In the genomic region with DNA sequence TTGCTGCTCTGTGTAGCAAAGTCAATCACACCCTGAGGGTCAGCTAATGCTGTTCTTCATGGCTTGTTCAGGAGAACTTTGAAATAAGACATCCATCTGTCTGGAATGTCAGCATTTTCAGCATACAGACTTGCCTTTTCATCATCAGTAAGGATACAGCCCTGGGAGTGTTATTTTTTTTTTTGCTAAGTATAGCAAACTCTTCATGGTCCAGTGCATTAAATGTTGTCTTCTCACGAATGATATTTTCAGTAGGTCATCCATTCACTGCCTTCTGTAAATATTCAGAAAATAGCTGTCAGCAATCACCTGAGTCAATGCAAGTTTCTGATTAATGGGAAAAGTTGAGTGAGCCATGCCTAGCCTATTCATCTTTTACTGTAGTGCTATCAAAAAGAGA, we compare ENCODE assay signal across 16 cellular contexts.
DNase-seq lines count a peak whose midpoint lies in the region; ATAC-seq and TF ChIP-seq lines count a peak whose summit lies in the region.
"Had no signal": no experiment of that assay in that cellular context is flagged by ENCODE, and none has a peak within 500 bp of the region (broad histone marks: within the 10 kb centered on the region; RNA-seq: fewer than 3 reads in every experiment).

No MANE protein-coding gene starts in this region.

- no peaks in the 10 kb centered on the region for H3F3A ChIP-seq in PC-3 (ENCODE audit: low read length, unreplicated experiment)

- H3K79me2 ChIP-seq in PC-3 (ENCODE audit: low read length), result no peaks in the 10 kb centered on the region

- no peak overlapping the region for H3K4me3 ChIP-seq in kidney epithelial cell (ENCODE audit: low read depth, low read length)
- H3K4me3 ChIP-seq in mesenchymal stem cell (ENCODE audit: insufficient read depth in 1 of 2, low read depth in 1 of 2, low read length in 2 of 2), result no peak overlapping the region
- H3K4me3 ChIP-seq in tibial artery, result no peak overlapping the region
- no peak overlapping the region for H3K4me3 ChIP-seq in PC-3 (ENCODE audit: low read length)
- H3K4me3 ChIP-seq: HAP-1 had no signal

- H4K91ac ChIP-seq in mesenchymal stem cell (ENCODE audit: low read length), result no peak overlapping the region

- peak overlapping the region; percentile 13 for H3K27ac ChIP-seq in mesenchymal stem cell (ENCODE audit: low read length, poor library complexity, severe bottlenecking)
- no peak overlapping the region for H3K27ac ChIP-seq in tibial artery
- no peak overlapping the region for H3K27ac ChIP-seq in PC-3 (ENCODE audit: low read length)

- no peak overlapping the region for H3K4me2 ChIP-seq in mesenchymal stem cell (ENCODE audit: low read length, poor library complexity, severe bottlenecking)
- H3K4me2 ChIP-seq in PC-3 (ENCODE audit: low read length), result no peak overlapping the region

- H2BK12ac ChIP-seq in mesenchymal stem cell (ENCODE audit: low read length in 2 of 2), result no peak overlapping the region

- no peaks in the 10 kb centered on the region for H3K9me3 ChIP-seq in mesenchymal stem cell (ENCODE audit: control insufficient read depth, low read length)
- H3K9me3 ChIP-seq in tibial artery, result no peaks in the 10 kb centered on the region
- no peaks in the 10 kb centered on the region for H3K9me3 ChIP-seq in PC-3 (ENCODE audit: low read length)
- H3K9me3 ChIP-seq: BE2C had no signal

- H3K18ac ChIP-seq in mesenchymal stem cell (ENCODE audit: low read depth in 1 of 2, low read length in 2 of 2), result no peak overlapping the region

- H3K79me1 ChIP-seq in mesenchymal stem cell (replicated peaks; ENCODE audit: low read length, poor library complexity, severe bottlenecking), result no peaks in the 10 kb centered on the region

- no peak overlapping the region for H3K14ac ChIP-seq in mesenchymal stem cell (ENCODE audit: low read length in 2 of 2)

- DNase-seq in ACHN (peak; percentile 1), kidney epithelial cell (ENCODE audit: low read depth) (peak; percentile 7), mesenchymal stem cell (no peak), NCI-H510A treated with DMSO at 0.1 percent for 48 hours (lab: John Stamatoyannopoulos, UW) (no peak), tibial artery (no peak), PC-3 (no peak), H4 (ENCODE audit: low spot score) (no peak)
- DNase-seq: 8988T; BE2C; C1 segment of cervical spinal cord; CD4-positive, CD25-positive, alpha-beta regulatory T cell; CD8-positive, alpha-beta memory T cell; COR-L47 had no signal

- WGBS in mesenchymal stem cell, result 50% methylated on average over 1 of the region's 1 CpG

- H3K9ac ChIP-seq in mesenchymal stem cell (ENCODE audit: low read length), result no peak overlapping the region
- no peak overlapping the region for H3K9ac ChIP-seq in PC-3 (ENCODE audit: low read length)

- TF ChIP-seq CTCF in kidney epithelial cell (IDR thresholded peaks at IDR 0.05; ENCODE audit: insufficient read depth, low read length, poor library complexity, severe bottlenecking), result no peak
- no peak for TF ChIP-seq CTCF in tibial artery (IDR thresholded peaks at IDR 0.05)
- TF ChIP-seq CTCF in PC-3 (conservative IDR thresholded peaks at IDR 0.05; ENCODE audit: low read depth, low read length), result no peak

- no peak overlapping the region for H2AK5ac ChIP-seq in mesenchymal stem cell (ENCODE audit: low read length, severe bottlenecking)

- H3K27me3 ChIP-seq in kidney epithelial cell (ENCODE audit: control insufficient read depth, insufficient read depth, low read length) (no peaks in the 10 kb centered on the region), mesenchymal stem cell (ENCODE audit: control insufficient read depth in 1 of 2, insufficient read depth in 1 of 2, low read length in 2 of 2) (no peaks in the 10 kb centered on the region), tibial artery (no peaks in the 10 kb centered on the region), PC-3 (ENCODE audit: low read length) (no peaks in the 10 kb centered on the region)
- H3K27me3 ChIP-seq: BE2C had no signal

- H2BK5ac ChIP-seq in mesenchymal stem cell (ENCODE audit: low read depth, low read length, poor library complexity, severe bottlenecking), result no peak overlapping the region

- in situ Hi-C loops in ACHN (cut with HindIII; ENCODE audit: low pct_ligation_motif_present, low pct_unique_long_range_greater_than_20kb, low sequenced_read_pairs), result no loop called here

- H3K36me3 ChIP-seq in kidney epithelial cell (ENCODE audit: control insufficient read depth, insufficient read depth, low read length) (no peaks in the 10 kb centered on the region), mesenchymal stem cell (ENCODE audit: control insufficient read depth in 1 of 2, insufficient read depth in 2 of 2, low read depth in 1 of 2, low read length in 2 of 2) (no peaks in the 10 kb centered on the region), tibial artery (no peaks in the 10 kb centered on the region), PC-3 (ENCODE audit: low read depth, low read length) (no peaks in the 10 kb centered on the region)
- H3K36me3 ChIP-seq: BE2C, HAP-1 had no signal

- POLR2A ChIA-PET in PC-3 (lab: Charles Lee; ENCODE audit: unreplicated experiment), result no interaction called here

- intact Hi-C loops in tibial artery (cut with DNase I; ENCODE audit: low total_unique reads), result no loop called here
- intact Hi-C loops in PC-3 (cut with micrococcal nuclease), result no loop called here

- H2BK120ac ChIP-seq in mesenchymal stem cell (ENCODE audit: low read depth, low read length), result no peak overlapping the region

- H4K8ac ChIP-seq in mesenchymal stem cell (ENCODE audit: low read length), result no peak overlapping the region

- CTCF ChIA-PET in PC-3 (lab: Charles Lee), result no interaction called here

- no peak overlapping the region for H3K4ac ChIP-seq in mesenchymal stem cell (ENCODE audit: low read depth in 1 of 2, low read length in 2 of 2)

- BruUV-seq in PC-3 (replicated peaks; lab: Mats Ljungman, UMichigan), result no TSS peak

- no peak overlapping the region for H2BK15ac ChIP-seq in mesenchymal stem cell (ENCODE audit: low read depth, poor library complexity, severe bottlenecking)

- H3K23ac ChIP-seq in mesenchymal stem cell (ENCODE audit: low read length in 2 of 2), result no peak overlapping the region

- H3K4me1 ChIP-seq in mesenchymal stem cell (ENCODE audit: control insufficient read depth, insufficient read depth, low read depth, low read length) (peaks cover 2% of the 10 kb centered on the region), tibial artery (no peaks in the 10 kb centered on the region), PC-3 (ENCODE audit: insufficient read depth, low read length) (peaks cover 6% of the 10 kb centered on the region; the same call in 1 of the 2 replicates)
- H3K4me1 ChIP-seq: BE2C had no signal

- TF ChIP-seq EP300 in Ishikawa (IDR thresholded peaks at IDR 0.05; ENCODE audit: borderline replicate concordance), result peak; percentile 57

- TF ChIP-seq RAD21 in Ishikawa (IDR thresholded peaks at IDR 0.05; ENCODE audit: low read depth), result no peak

- H4K20me1 ChIP-seq in PC-3 (ENCODE audit: low read length), result no peaks in the 10 kb centered on the region

- H2AFZ ChIP-seq in mesenchymal stem cell (ENCODE audit: low read depth, low read length), result no peak overlapping the region
- H2AFZ ChIP-seq in PC-3 (ENCODE audit: low read length), result no peak overlapping the region

- ATAC-seq in PC-3, result no peak
- ATAC-seq: HepG2 had no signal

- no peaks in the 10 kb centered on the region for H3K9me2 ChIP-seq in PC-3 (replicated peaks; ENCODE audit: low read length)

TF ChIP-seq in Ishikawa, 13 proteins besides CTCF, POLR2A, EP300 and RAD21 (continues in another document):
- TF ChIP-seq NFIC (IDR thresholded peaks at IDR 0.05), result no peak
- no peak for TF ChIP-seq TAF1 (IDR thresholded peaks at IDR 0.05; ENCODE audit: low read depth)
- TF ChIP-seq EGR1 (IDR thresholded peaks at IDR 0.05), result no peak
- TF ChIP-seq TCF12 (IDR thresholded peaks at IDR 0.05; ENCODE audit: low read depth), result peak; percentile 32; the same call in 1 of the 2 replicates
- no peak for TF ChIP-seq REST (IDR thresholded peaks at IDR 0.05; ENCODE audit: low read depth)
- TF ChIP-seq, protein P1, sequence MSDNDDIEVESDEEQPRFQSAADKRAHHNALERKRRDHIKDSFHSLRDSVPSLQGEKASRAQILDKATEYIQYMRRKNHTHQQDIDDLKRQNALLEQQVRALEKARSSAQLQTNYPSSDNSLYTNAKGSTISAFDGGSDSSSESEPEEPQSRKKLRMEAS (IDR thresholded peaks at IDR 0.05), result no peak
- TF ChIP-seq CEBPB (IDR thresholded peaks at IDR 0.05), result no peak
- 0 out of 2 replicates have a peak, but pooled peaks have one; percentile 20 for TF ChIP-seq TEAD4 (IDR thresholded peaks at IDR 0.05)
- 0 out of 2 replicates have a peak, but pooled peaks have one; percentile 32 for TF ChIP-seq FOXM1 (IDR thresholded peaks at IDR 0.05; ENCODE audit: borderline replicate concordance, low read depth)
- TF ChIP-seq CREB1 (IDR thresholded peaks at IDR 0.05; ENCODE audit: low read depth), result no peak
- TF ChIP-seq YY1 (IDR thresholded peaks at IDR 0.05; ENCODE audit: low read depth), result no peak

Comparison
In these comparisons a context has a peak if more than half of its experiments do, and no peak if none do; other contexts are left out.
1. DNase-seq: peak in ACHN (single experiment) and kidney epithelial cell (single experiment); none in mesenchymal stem cell (single experiment), NCI-H510A treated with DMSO at 0.1 percent for 48 hours (single experiment), tibial artery (0 of 2), PC-3 (single experiment) and H4 (single experiment).